In the genomic region with DNA sequence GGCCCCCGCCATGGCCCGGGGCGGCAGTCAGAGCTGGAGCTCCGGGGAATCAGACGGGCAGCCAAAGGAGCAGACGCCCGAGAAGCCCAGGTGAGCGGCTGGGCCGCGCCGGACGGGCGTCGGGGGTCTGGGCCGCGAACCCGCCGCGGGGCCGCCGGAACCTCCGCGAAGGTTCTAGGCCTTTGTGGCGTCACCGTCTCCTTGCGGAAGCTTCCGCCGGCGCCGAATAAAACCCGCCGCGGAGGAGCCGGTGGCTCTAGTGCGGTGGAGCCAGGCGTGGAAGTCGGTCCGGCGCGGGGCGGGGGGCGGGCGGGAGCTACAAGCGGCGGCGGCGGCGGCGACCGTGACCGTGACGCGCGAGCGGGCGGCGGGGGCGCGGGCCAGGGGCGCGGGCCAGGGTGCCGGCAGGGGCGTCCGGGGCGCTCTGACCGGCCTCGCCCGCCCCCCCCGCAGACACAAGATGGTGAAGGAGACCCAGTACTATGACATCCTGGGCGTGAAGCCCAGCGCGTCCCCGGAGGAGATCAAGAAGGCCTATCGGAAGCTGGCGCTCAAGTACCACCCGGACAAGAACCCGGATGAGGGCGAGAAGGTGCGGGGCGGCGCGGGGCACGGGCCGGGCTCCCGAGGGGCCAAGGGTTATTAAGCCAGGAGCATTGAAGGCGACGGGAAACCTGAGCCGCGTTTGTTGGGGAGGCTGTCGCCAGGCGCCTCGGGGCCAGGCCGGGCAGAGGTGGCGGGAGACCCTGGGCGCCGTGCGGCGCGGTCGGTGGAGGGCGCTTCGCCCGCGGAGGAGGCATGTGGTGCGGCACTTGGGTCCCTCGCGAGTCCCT, we compare ENCODE assay signal across 8 cellular contexts. TPM values are rescaled to one million over a fixed set of nuclear protein-coding genes. Genes with fewer than 3 reads are reported as not detected.
DNase-seq lines count a peak whose midpoint lies in the region; ATAC-seq and TF ChIP-seq lines count a peak whose summit lies in the region.

A gene (plus strand): TSS at position 259 of the 833 bp plus-strand sequence. CDS start 202 bp downstream, at position 461.

- TF ChIP-seq CTCF in endodermal cell (conservative IDR thresholded peaks at IDR 0.05): peak; percentile 43

- H3K4me1 ChIP-seq in ACC112 (ENCODE audit: control insufficient read depth, insufficient read depth, low read length, unreplicated experiment) (peaks cover 14% of the 10 kb centered on the region), endodermal cell (ENCODE audit: control insufficient read depth, insufficient read depth, low read length) (no peaks in the 10 kb centered on the region)

- DNase-seq in HT-29 (ENCODE audit: low spot score) (peak; percentile 52), endodermal cell (peak; percentile 74), midbrain (lab: John Stamatoyannopoulos, UW) (peak; percentile 64)
- peak; percentile 78 for DNase-seq in activated CD8-positive, alpha-beta memory T cell treated with anti-CD3 and anti-CD28 coated beads, Interleukin-2, amount 10 ng/mL, durations not matched to agents 7 days and 5 days
- peak; percentile 20 to 34 for DNase-seq in stimulated activated CD8-positive, alpha-beta memory T cell treated with anti-CD3 and anti-CD28 coated beads, Interleukin-2, amount 100 ng/mL, for 1 hour (ENCODE audit: low read depth in 2 of 2)

- H3K4me3 ChIP-seq in ACC112 (ENCODE audit: low read depth, low read length) (peak within 1 kb of the TSS; percentile 90), endodermal cell (ENCODE audit: low read length) (no peak within 1 kb of the TSS)

- H3K4me3 Mint-ChIP-seq in activated CD8-positive, alpha-beta memory T cell treated with anti-CD3 and anti-CD28 coated beads, Interleukin-2, amount 10 ng/mL, durations not matched to agents 7 days and 5 days: peak within 1 kb of the TSS; percentile 79
- H3K4me3 Mint-ChIP-seq in endodermal cell: peak within 1 kb of the TSS; percentile 57

- H3K9me3 ChIP-seq in endodermal cell (ENCODE audit: control insufficient read depth, low read length): no peaks in the 10 kb centered on the region

- ATAC-seq in activated CD8-positive, alpha-beta memory T cell treated with anti-CD3 and anti-CD28 coated beads, Interleukin-2, amount 10 ng/mL, durations not matched to agents 7 days and 5 days: peak; percentile 86
- no peak for ATAC-seq in GM19023 (IDR thresholded peaks at IDR 0.05; ENCODE audit: unreplicated experiment)
- no peak for ATAC-seq in HG03565 (IDR thresholded peaks at IDR 0.05; ENCODE audit: unreplicated experiment)

- no peaks in the 10 kb centered on the region for H3K9me3 Mint-ChIP-seq in activated CD8-positive, alpha-beta memory T cell treated with anti-CD3 and anti-CD28 coated beads, Interleukin-2, amount 10 ng/mL, durations not matched to agents 7 days and 5 days (ENCODE audit: low read depth)
- H3K9me3 Mint-ChIP-seq in endodermal cell: no peaks in the 10 kb centered on the region

- H3K27ac ChIP-seq in ACC112 (ENCODE audit: low read depth, low read length): no peak within 1 kb of the TSS; the same call in 1 of the 2 replicates
- no peak within 1 kb of the TSS for H3K27ac ChIP-seq in endodermal cell (ENCODE audit: low read depth, low read length)

- no peaks in the 10 kb centered on the region; the same call in 1 of the 2 replicates for H3K27me3 ChIP-seq in ACC112 (ENCODE audit: insufficient read depth, low read length)
- H3K27me3 ChIP-seq in endodermal cell (ENCODE audit: control insufficient read depth, insufficient read depth, low read length, poor library complexity, severe bottlenecking): peaks cover 12% of the 10 kb centered on the region

- H2AFZ ChIP-seq in ACC112 (ENCODE audit: low read length, unreplicated experiment): peak within 1 kb of the TSS; percentile 84

- no peaks in the 10 kb centered on the region for H3K36me3 ChIP-seq in ACC112 (ENCODE audit: insufficient read depth, low read length)
- H3K36me3 ChIP-seq in endodermal cell (ENCODE audit: control insufficient read depth, insufficient read depth, low read length): no peaks in the 10 kb centered on the region

- H3K27ac Mint-ChIP-seq in activated CD8-positive, alpha-beta memory T cell treated with anti-CD3 and anti-CD28 coated beads, Interleukin-2, amount 10 ng/mL, durations not matched to agents 7 days and 5 days: peak within 1 kb of the TSS; percentile 81
- no peak within 1 kb of the TSS for H3K27ac Mint-ChIP-seq in endodermal cell

- no peak within 1 kb of the TSS for H3K9ac ChIP-seq in endodermal cell (ENCODE audit: extremely low read depth, low read length, poor library complexity, severe bottlenecking)

- peaks cover 11% of the 10 kb centered on the region for H3K79me2 ChIP-seq in ACC112 (ENCODE audit: control insufficient read depth, insufficient read depth, low read length, unreplicated experiment)

- CTCF ChIA-PET in activated CD8-positive, alpha-beta memory T cell treated with anti-CD3 and anti-CD28 coated beads, Interleukin-2, amount 10 ng/mL, durations not matched to agents 7 days and 5 days (lab: Charles Lee): interaction anchor here (0.9 to 4.3 kb wide), 11 partner anchors 9 to 174 kb away, joined by 3 to 25 read pairs (median 4); a partner anchor contains a TSS

- H3K36me3 Mint-ChIP-seq in activated CD8-positive, alpha-beta memory T cell treated with anti-CD3 and anti-CD28 coated beads, Interleukin-2, amount 10 ng/mL, durations not matched to agents 7 days and 5 days: peaks cover 3% of the 10 kb centered on the region
- no peaks in the 10 kb centered on the region for H3K36me3 Mint-ChIP-seq in endodermal cell (ENCODE audit: low read depth)

- H3K4me1 Mint-ChIP-seq in activated CD8-positive, alpha-beta memory T cell treated with anti-CD3 and anti-CD28 coated beads, Interleukin-2, amount 10 ng/mL, durations not matched to agents 7 days and 5 days: peaks cover 20% of the 10 kb centered on the region
- H3K4me1 Mint-ChIP-seq in endodermal cell: peaks cover 3% of the 10 kb centered on the region

- WGBS in endodermal cell (ENCODE audit: insufficient coverage in 1 of 2, insufficient read length in 1 of 2), 2 experiments: 39 to 60% methylated on average over 29 to 106 of the region's 107 CpGs

- no peaks in the 10 kb centered on the region for H3K27me3 Mint-ChIP-seq in activated CD8-positive, alpha-beta memory T cell treated with anti-CD3 and anti-CD28 coated beads, Interleukin-2, amount 10 ng/mL, durations not matched to agents 7 days and 5 days
- H3K27me3 Mint-ChIP-seq in endodermal cell (ENCODE audit: insufficient read depth): peaks cover 4% of the 10 kb centered on the region

RNA-seq across cellular contexts. Expression of the gene that starts here (rescaled TPM):
- 10.2 and 16.0 TPM in 2 replicates for total RNA-seq in HT-29 (2014; rRNA removed; shearing (Covaris generic))
- total RNA-seq in activated CD8-positive, alpha-beta memory T cell treated with anti-CD3 and anti-CD28 coated beads, Interleukin-2, amount 10 ng/mL, durations not matched to agents 7 days and 5 days: 10 to 100 TPM; 34.0 to 35.8 TPM
- 10 to 100 TPM in 1 of 2 donors, 1 to 10 TPM in 1; 4.9 to 18.5 TPM for total RNA-seq in endodermal cell
- 3.5 TPM for polyA plus RNA-seq in endodermal cell (2013, experiment 1 of 2)
- polyA plus RNA-seq in endodermal cell (2013, experiment 2 of 2): 2.4 TPM

Comparison
In these comparisons a context has a peak if more than half of its experiments do, and no peak if none do; other contexts are left out.
1. DNase-seq: peak in every context shown above with its lines; median percentile 78 in activated CD8-positive, alpha-beta memory T cell treated with anti-CD3 and anti-CD28 coated beads, Interleukin-2, amount 10 ng/mL, durations not matched to agents 7 days and 5 days; 74 in endodermal cell; 64 in midbrain; 52 in HT-29; 27 in stimulated activated CD8-positive, alpha-beta memory T cell treated with anti-CD3 and anti-CD28 coated beads, Interleukin-2, amount 100 ng/mL, for 1 hour.